In genomic region chr11:125591659-125592304, GRCh38 we compare ENCODE assay signal across 1 cellular context.
TF ChIP-seq lines count a peak whose summit lies in the region.

No MANE protein-coding gene starts in this region.

TF ChIP-seq in HepG2, 621 proteins besides CTCF, POLR2A, EP300 and RAD21 (continued from another document and continues in another):
- TF ChIP-seq ZNF18 (CRISPR knock-in tag; IDR thresholded peaks at IDR 0.05; ENCODE audit: insufficient replicate concordance) (peak; percentile 43), ZNF724P (CRISPR knock-in tag; IDR thresholded peaks at IDR 0.05; ENCODE audit: borderline replicate concordance) (no peak), ZFYVE20 (CRISPR knock-in tag; IDR thresholded peaks at IDR 0.05; ENCODE audit: borderline replicate concordance, low read depth) (0 out of 2 replicates have a peak, but pooled peaks have one; percentile 16), AHDC1 (CRISPR knock-in tag; IDR thresholded peaks at IDR 0.05; ENCODE audit: borderline replicate concordance) (0 out of 2 replicates have a peak, but pooled peaks have one; percentile 51), WIZ (CRISPR knock-in tag; IDR thresholded peaks at IDR 0.05) (no peak), BRD4 (CRISPR knock-in tag; IDR thresholded peaks at IDR 0.05) (peak; percentile 15; the same call in 1 of the 2 replicates), AFF4 (CRISPR knock-in tag; IDR thresholded peaks at IDR 0.05) (no peak; the same call in 1 of the 2 replicates), DZIP1 (CRISPR knock-in tag; IDR thresholded peaks at IDR 0.05) (peak; percentile 71; the same call in 1 of the 2 replicates), ZNF772 (CRISPR knock-in tag; IDR thresholded peaks at IDR 0.05) (peak; percentile 52; the same call in 1 of the 2 replicates), MXD3 (CRISPR knock-in tag; IDR thresholded peaks at IDR 0.05) (0 out of 2 replicates have a peak, but pooled peaks have one; percentile 4), GFI1 (CRISPR knock-in tag; IDR thresholded peaks at IDR 0.05; ENCODE audit: borderline replicate concordance) (peak; percentile 15; the same call in 1 of the 2 replicates), ZFP82 (CRISPR knock-in tag; IDR thresholded peaks at IDR 0.05; ENCODE audit: borderline replicate concordance) (peak; percentile 68; the same call in 1 of the 2 replicates), GMEB1 (CRISPR knock-in tag; IDR thresholded peaks at IDR 0.05; ENCODE audit: borderline replicate concordance) (no peak), ARNTL (CRISPR knock-in tag; IDR thresholded peaks at IDR 0.05) (no peak), CHCHD3 (CRISPR knock-in tag; IDR thresholded peaks at IDR 0.05) (peak; percentile 86), MAFG (CRISPR knock-in tag; IDR thresholded peaks at IDR 0.05) (no peak), ZBTB8A (CRISPR knock-in tag; IDR thresholded peaks at IDR 0.05; ENCODE audit: borderline replicate concordance, low read depth) (no peak), ZNF670 (CRISPR knock-in tag; IDR thresholded peaks at IDR 0.05; ENCODE audit: borderline replicate concordance) (peak; percentile 83), ZGPAT (CRISPR knock-in tag; IDR thresholded peaks at IDR 0.05) (no peak), RFX1 (IDR thresholded peaks at IDR 0.05) (no peak), MAX (IDR thresholded peaks at IDR 0.05) (0 out of 2 replicates have a peak, but pooled peaks have one; percentile 32), ZXDC (CRISPR knock-in tag; IDR thresholded peaks at IDR 0.05) (peak; percentile 68; the same call in 1 of the 2 replicates), THAP9 (CRISPR knock-in tag; IDR thresholded peaks at IDR 0.05; ENCODE audit: borderline replicate concordance) (0 out of 2 replicates have a peak, but pooled peaks have one; percentile 13), HDAC1 (CRISPR knock-in tag; IDR thresholded peaks at IDR 0.05) (peak; percentile 18; the same call in 1 of the 2 replicates), ZNF691 (CRISPR knock-in tag; IDR thresholded peaks at IDR 0.05; ENCODE audit: borderline replicate concordance, low read depth) (no peak)
